18 cellular contexts compared by ENCODE assay signal in the genomic region with DNA sequence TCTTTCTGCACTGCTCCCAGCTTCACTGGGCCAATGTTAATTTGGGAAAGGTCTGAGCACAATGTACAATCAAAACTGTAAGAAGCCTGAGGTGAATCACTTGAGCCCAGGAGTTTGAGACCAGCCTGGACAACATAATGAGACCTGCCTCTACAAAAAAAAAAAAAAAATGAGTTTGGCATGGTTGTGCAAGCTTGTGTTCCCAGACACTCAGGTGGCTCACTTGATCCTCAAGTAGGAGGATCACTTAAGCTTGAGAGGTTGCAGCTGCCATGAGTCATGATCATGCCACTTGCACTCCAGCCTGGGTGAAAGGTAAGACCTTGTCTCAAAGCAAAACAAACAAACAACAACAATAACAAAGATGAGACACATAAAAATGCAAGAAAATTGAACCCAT. TPM values are rescaled to one million over a fixed set of nuclear protein-coding genes. Genes with fewer than 3 reads are reported as not detected.
DNase-seq lines count a peak whose midpoint lies in the region; ATAC-seq and TF ChIP-seq lines count a peak whose summit lies in the region.
"Had no signal": no experiment of that assay in that cellular context is flagged by ENCODE, and none has a peak within 500 bp of the region (broad histone marks: within the 10 kb centered on the region; RNA-seq: fewer than 3 reads in every experiment).

No MANE protein-coding gene starts in this region.

- H3K27ac ChIP-seq in PC-3 (ENCODE audit: low read length), result no peak overlapping the region
- H3K27ac ChIP-seq in thyroid gland, result no peak overlapping the region
- H3K27ac ChIP-seq in caudate nucleus (ENCODE audit: low read depth, low read length), result no peak overlapping the region
- H3K27ac ChIP-seq: BLaER1 treated with 17β-estradiol and CSF1 and Interleukin-3, amounts not matched to agents 10 nM and 100 nM had no signal

- H3K27ac Mint-ChIP-seq in activated CD8-positive, alpha-beta T cell treated with anti-CD3 and anti-CD28 coated beads, Interleukin-2, amount 10 ng/mL, durations not matched to agents 7 days and 5 days, result no peak overlapping the region
- H3K27ac Mint-ChIP-seq: HFFc6 had no signal

- H3K36me3 ChIP-seq in PC-3 (ENCODE audit: low read depth, low read length) (no peaks in the 10 kb centered on the region), thyroid gland (no peaks in the 10 kb centered on the region)
- H3K36me3 ChIP-seq: BLaER1 treated with 17β-estradiol and CSF1 and Interleukin-3, amounts not matched to agents 10 nM and 100 nM had no signal

- no peak overlapping the region for H2AFZ ChIP-seq in PC-3 (ENCODE audit: low read length)

- H3K9me3 ChIP-seq in PC-3 (ENCODE audit: low read length), result no peaks in the 10 kb centered on the region
- no peaks in the 10 kb centered on the region for H3K9me3 ChIP-seq in thyroid gland

- peaks cover 2% of the 10 kb centered on the region for H3K4me1 Mint-ChIP-seq in activated CD8-positive, alpha-beta T cell treated with anti-CD3 and anti-CD28 coated beads, Interleukin-2, amount 10 ng/mL, durations not matched to agents 7 days and 5 days (ENCODE audit: low read depth)

- BruUV-seq in PC-3 (replicated peaks; lab: Mats Ljungman, UMichigan), result no TSS peak

- no peak overlapping the region for H3K4me3 Mint-ChIP-seq in activated CD8-positive, alpha-beta T cell treated with anti-CD3 and anti-CD28 coated beads, Interleukin-2, amount 10 ng/mL, durations not matched to agents 7 days and 5 days
- H3K4me3 Mint-ChIP-seq: HFFc6 had no signal

- H3K27me3 ChIP-seq in PC-3 (ENCODE audit: low read length), result no peaks in the 10 kb centered on the region
- H3K27me3 ChIP-seq in thyroid gland, result no peaks in the 10 kb centered on the region
- H3K27me3 ChIP-seq: BLaER1 treated with 17β-estradiol and CSF1 and Interleukin-3, amounts not matched to agents 10 nM and 100 nM had no signal

- H3K4me1 ChIP-seq in PC-3 (ENCODE audit: insufficient read depth, low read length) (peaks cover 61% of the 10 kb centered on the region), thyroid gland (peaks cover 0 to 10% of the 10 kb centered on the region in 2 donors)
- H3K4me1 ChIP-seq: BLaER1 treated with 17β-estradiol and CSF1 and Interleukin-3, amounts not matched to agents 10 nM and 100 nM had no signal

- TF ChIP-seq CTCF in PC-3 (conservative IDR thresholded peaks at IDR 0.05; ENCODE audit: low read depth, low read length) (no peak), thyroid gland (IDR thresholded peaks at IDR 0.05) (no peak)

- no peak overlapping the region for H3K4me3 ChIP-seq in PC-3 (ENCODE audit: low read length)
- no peak overlapping the region for H3K4me3 ChIP-seq in thyroid gland (replicated peaks in 1 of 3)
- H3K4me3 ChIP-seq: BLaER1 treated with 17β-estradiol and CSF1 and Interleukin-3, amounts not matched to agents 10 nM and 100 nM had no signal

- H3K27me3 Mint-ChIP-seq in activated CD8-positive, alpha-beta T cell treated with anti-CD3 and anti-CD28 coated beads, Interleukin-2, amount 10 ng/mL, durations not matched to agents 7 days and 5 days (ENCODE audit: low read depth), result peaks cover 35% of the 10 kb centered on the region

- no peaks in the 10 kb centered on the region for H3K9me3 Mint-ChIP-seq in activated CD8-positive, alpha-beta T cell treated with anti-CD3 and anti-CD28 coated beads, Interleukin-2, amount 10 ng/mL, durations not matched to agents 7 days and 5 days (ENCODE audit: insufficient read depth)
- H3K9me3 Mint-ChIP-seq: HFFc6 had no signal

- H3K79me2 ChIP-seq in PC-3 (ENCODE audit: low read length), result no peaks in the 10 kb centered on the region

- no peaks in the 10 kb centered on the region for H3K36me3 Mint-ChIP-seq in activated CD8-positive, alpha-beta T cell treated with anti-CD3 and anti-CD28 coated beads, Interleukin-2, amount 10 ng/mL, durations not matched to agents 7 days and 5 days (ENCODE audit: low read depth)

- no peaks in the 10 kb centered on the region for H4K20me1 ChIP-seq in PC-3 (ENCODE audit: low read length)
- H4K20me1 ChIP-seq: BLaER1 treated with 17β-estradiol and CSF1 and Interleukin-3, amounts not matched to agents 10 nM and 100 nM had no signal

- no peak overlapping the region for H3K4me2 ChIP-seq in PC-3 (ENCODE audit: low read length)
- H3K4me2 ChIP-seq: BLaER1 treated with 17β-estradiol and CSF1 and Interleukin-3, amounts not matched to agents 10 nM and 100 nM; SK-N-SH had no signal

- CTCF ChIA-PET in PC-3 (lab: Charles Lee), result no interaction called here
- CTCF ChIA-PET in activated CD8-positive, alpha-beta T cell treated with anti-CD3 and anti-CD28 coated beads, Interleukin-2, amount 10 ng/mL, durations not matched to agents 7 days and 5 days (lab: Charles Lee), result interaction anchor here (0.8 to 1.1 kb wide), 2 partner anchors 60 to 337 kb away, joined by 3 to 4 read pairs; no protein-coding TSS in a partner anchor

- TF ChIP-seq POLR2A in thyroid gland (IDR thresholded peaks at IDR 0.05), result no peak

- DNase-seq in NCI-H2107 treated with DMSO at 0.1 percent for 48 hours (lab: John Stamatoyannopoulos, UW; ENCODE audit: unreplicated experiment) (peak; percentile 13), NCI-H2107 (lab: John Stamatoyannopoulos, UW) (no peak), PC-3 (peak; percentile 64), thyroid gland (peak; percentile 63 to 65), caudate nucleus (lab: John Stamatoyannopoulos, UW) (no peak), cerebellum (ENCODE audit: low spot score) (no peak)
- no peak for DNase-seq in activated CD8-positive, alpha-beta T cell treated with anti-CD3 and anti-CD28 coated beads, Interleukin-2, amount 10 ng/mL, durations not matched to agents 7 days and 5 days
- DNase-seq: DMS 273 treated with DMSO at 0.1 percent for 48 hours, HFFc6, KBM-7, NCI-H1092, NCI-H187 treated with DMSO at 0.1 percent for 48 hours, NCI-H69, SK-N-SH had no signal

- POLR2A ChIA-PET in PC-3 (lab: Charles Lee; ENCODE audit: unreplicated experiment), result interaction anchor here (0.7 kb wide), 1 partner anchor 212 kb away, joined by 9 read pairs; no protein-coding TSS in a partner anchor
- POLR2A ChIA-PET in activated CD8-positive, alpha-beta T cell treated with anti-CD3 and anti-CD28 coated beads, Interleukin-2, amount 10 ng/mL, durations not matched to agents 7 days and 5 days (lab: Charles Lee), result no interaction called here

- ATAC-seq in PC-3, result no peak
- peak; percentile 90 for ATAC-seq in esophagus mucosa
- ATAC-seq in activated CD8-positive, alpha-beta T cell treated with anti-CD3 and anti-CD28 coated beads, Interleukin-2, amount 10 ng/mL, durations not matched to agents 7 days and 5 days, result no peak
- ATAC-seq: Panc1, Right ventricle myocardium inferior had no signal

- H3K9ac ChIP-seq in PC-3 (ENCODE audit: low read length), result no peak overlapping the region
- H3K9ac ChIP-seq: BLaER1 treated with 17β-estradiol and CSF1 and Interleukin-3, amounts not matched to agents 10 nM and 100 nM; SK-N-SH had no signal

- H3F3A ChIP-seq in PC-3 (ENCODE audit: low read length, unreplicated experiment), result peaks cover 3% of the 10 kb centered on the region

- H3K9me2 ChIP-seq in PC-3 (replicated peaks; ENCODE audit: low read length), result no peaks in the 10 kb centered on the region
- H3K9me2 ChIP-seq: SK-N-SH had no signal

- intact Hi-C loops in PC-3 (cut with micrococcal nuclease), result no loop called here
- intact Hi-C loops in thyroid gland (cut with DNase I), result no loop called here

RNA-seq across cellular contexts. Expression of gene SC5D, which starts 38.6 kb away (rescaled TPM):
- 38.4 and 43.0 TPM in 2 replicates for total RNA-seq in PC-3 (2014; rRNA removed)
- total RNA-seq in esophagus mucosa, result 47.9 TPM
- total RNA-seq in thyroid gland, result 10 to 100 TPM; 37.2 to 68.9 (median 40.0) TPM
- total RNA-seq in activated CD8-positive, alpha-beta T cell treated with anti-CD3 and anti-CD28 coated beads, Interleukin-2, amount 10 ng/mL, durations not matched to agents 7 days and 5 days, result 10 to 100 TPM; 18.9 to 21.6 TPM
- 110 TPM for total RNA-seq in cerebellum

Comparison
In these comparisons a context has a peak if more than half of its experiments do, and no peak if none do; other contexts are left out.
1. DNase-seq: peak in NCI-H2107 treated with DMSO at 0.1 percent for 48 hours (single experiment), PC-3 (single experiment) and thyroid gland (2 of 2); none in NCI-H2107 (single experiment), caudate nucleus (0 of 61), activated CD8-positive, alpha-beta T cell treated with anti-CD3 and anti-CD28 coated beads, Interleukin-2, amount 10 ng/mL, durations not matched to agents 7 days and 5 days (single experiment) and cerebellum (single experiment).